10 cellular contexts compared by ENCODE assay signal in genomic region chr3:112656045-112656444, GRCh38.
"Had no signal": no experiment of that assay in that cellular context is flagged by ENCODE, and none has a peak within 500 bp of the region (broad histone marks: within the 10 kb centered on the region; RNA-seq: fewer than 3 reads in every experiment).

No MANE protein-coding gene starts in this region.

- DNase-seq: activated gamma-delta T cell, hypothalamus, kidney glomerular epithelial cell, midbrain, naive B cell, small intestine, tibial artery had no signal

- H3K27ac ChIP-seq: tibial artery had no signal

- H3K27me3 ChIP-seq: tibial artery had no signal

- H3K27me3 Mint-ChIP-seq: activated naive CD8-positive, alpha-beta T cell; stimulated activated memory B cell treated with anti-CD40 and anti-IgM and Interleukin-4, amounts not matched to agents 10 μg/mL and 1 μg/mL and 100 μg/mL, for 72 hours had no signal

- H3K36me3 Mint-ChIP-seq: activated naive CD8-positive, alpha-beta T cell; naive B cell; stimulated activated memory B cell treated with anti-CD40 and anti-IgM and Interleukin-4, amounts not matched to agents 10 μg/mL and 1 μg/mL and 100 μg/mL, for 72 hours had no signal

- H3K4me1 Mint-ChIP-seq: naive B cell; stimulated activated memory B cell treated with anti-CD40 and anti-IgM and Interleukin-4, amounts not matched to agents 10 μg/mL and 1 μg/mL and 100 μg/mL, for 72 hours had no signal

- H3K4me3 ChIP-seq: tibial artery had no signal

- ATAC-seq: activated CD4-positive, CD25-positive, alpha-beta regulatory T cell treated with anti-CD3 and anti-CD28 coated beads, Interleukin-2, amount 50 U/mL, for 24 hours; stimulated activated memory B cell treated with anti-CD40 and anti-IgM and Interleukin-4, amounts not matched to agents 10 μg/mL and 1 μg/mL and 100 μg/mL, for 72 hours had no signal

- H3K27ac Mint-ChIP-seq: activated naive CD8-positive, alpha-beta T cell; stimulated activated memory B cell treated with anti-CD40 and anti-IgM and Interleukin-4, amounts not matched to agents 10 μg/mL and 1 μg/mL and 100 μg/mL, for 72 hours had no signal

- H3K9me3 ChIP-seq: tibial artery had no signal

- H3K4me3 Mint-ChIP-seq: activated naive CD8-positive, alpha-beta T cell; naive B cell; stimulated activated memory B cell treated with anti-CD40 and anti-IgM and Interleukin-4, amounts not matched to agents 10 μg/mL and 1 μg/mL and 100 μg/mL, for 72 hours had no signal

- H3K36me3 ChIP-seq: tibial artery had no signal
